8 cellular contexts compared by ENCODE assay signal in genomic region chr2:64860321-64860751, GRCh38.
DNase-seq lines count a peak whose midpoint lies in the region; ATAC-seq and TF ChIP-seq lines count a peak whose summit lies in the region.

No MANE protein-coding gene starts in this region.

- H3K27ac ChIP-seq in SK-N-MC = 0 out of 2 replicates have a peak overlapping the region, but pooled peaks have one; percentile 40

- no peak overlapping the region for H3K27ac Mint-ChIP-seq in naive B cell

- H3K4me1 Mint-ChIP-seq in naive B cell = peaks cover 23 to 34% (median 28%) of the 10 kb centered on the region in 3 donors

- no peaks in the 10 kb centered on the region for H3K9me3 ChIP-seq in SK-N-MC (ENCODE audit: low read depth, low read length)

- H3K36me3 ChIP-seq in SK-N-MC (ENCODE audit: insufficient read depth, low read length) = no peaks in the 10 kb centered on the region

- no peaks in the 10 kb centered on the region for H3K9me3 Mint-ChIP-seq in naive B cell

- no peak overlapping the region for H3K4me3 Mint-ChIP-seq in naive B cell

- H3K27me3 Mint-ChIP-seq in naive B cell = no peaks in the 10 kb centered on the region

- no peaks in the 10 kb centered on the region for H3K36me3 Mint-ChIP-seq in naive B cell

- peak; percentile 32 for ATAC-seq in HG02588 (IDR thresholded peaks at IDR 0.05; ENCODE audit: unreplicated experiment)
- ATAC-seq in naive B cell (ENCODE audit: low read depth in 2 of 2) = peak; percentile 36 to 44
- ATAC-seq in SK-N-SH treated with all-trans-retinoic acid at 6 μM for 48 hours = no peak

- DNase-seq in SK-N-MC (ENCODE audit: low read depth, low spot score) = no peak
- DNase-seq in naive B cell = peak; percentile 64
- DNase-seq in activated naive CD4-positive, alpha-beta T cell (lab: John Stamatoyannopoulos, UW) = no peak
- DNase-seq in NCI-H446 (lab: John Stamatoyannopoulos, UW) = no peak
- DNase-seq in iPS-NIHi7 (ENCODE audit: extremely low spot score) = no peak

- H3K4me3 ChIP-seq in GM08714 (ENCODE audit: low read length) = peak overlapping the region; percentile 35; the same call in 1 of the 2 replicates
- H3K4me3 ChIP-seq in SK-N-MC = no peak overlapping the region

- no peak overlapping the region for H3K9ac ChIP-seq in SK-N-MC (ENCODE audit: insufficient read length)

TF ChIP-seq in SK-N-SH treated with all-trans-retinoic acid at 6 μM for 48 hours, 23 proteins besides CTCF, POLR2A, EP300 and RAD21:
- no peak for TF ChIP-seq OSR1 (CRISPR knock-in tag; IDR thresholded peaks at IDR 0.05)
- TF ChIP-seq ARNTL (CRISPR knock-in tag; IDR thresholded peaks at IDR 0.05; ENCODE audit: borderline replicate concordance, low read depth) = no peak
- no peak for TF ChIP-seq POU6F1 (CRISPR knock-in tag; IDR thresholded peaks at IDR 0.05; ENCODE audit: borderline replicate concordance, low read depth)
- TF ChIP-seq RARB (CRISPR knock-in tag; IDR thresholded peaks at IDR 0.05) = no peak
- TF ChIP-seq GLIS3 (CRISPR knock-in tag; IDR thresholded peaks at IDR 0.05) = no peak
- TF ChIP-seq ZFP30 (CRISPR knock-in tag; IDR thresholded peaks at IDR 0.05) = no peak
- TF ChIP-seq ISL1 (CRISPR knock-in tag; IDR thresholded peaks at IDR 0.05) = no peak
- TF ChIP-seq ZNF565 (CRISPR knock-in tag; conservative IDR thresholded peaks at IDR 0.05; ENCODE audit: low read depth) = no peak
- TF ChIP-seq, protein P1, sequence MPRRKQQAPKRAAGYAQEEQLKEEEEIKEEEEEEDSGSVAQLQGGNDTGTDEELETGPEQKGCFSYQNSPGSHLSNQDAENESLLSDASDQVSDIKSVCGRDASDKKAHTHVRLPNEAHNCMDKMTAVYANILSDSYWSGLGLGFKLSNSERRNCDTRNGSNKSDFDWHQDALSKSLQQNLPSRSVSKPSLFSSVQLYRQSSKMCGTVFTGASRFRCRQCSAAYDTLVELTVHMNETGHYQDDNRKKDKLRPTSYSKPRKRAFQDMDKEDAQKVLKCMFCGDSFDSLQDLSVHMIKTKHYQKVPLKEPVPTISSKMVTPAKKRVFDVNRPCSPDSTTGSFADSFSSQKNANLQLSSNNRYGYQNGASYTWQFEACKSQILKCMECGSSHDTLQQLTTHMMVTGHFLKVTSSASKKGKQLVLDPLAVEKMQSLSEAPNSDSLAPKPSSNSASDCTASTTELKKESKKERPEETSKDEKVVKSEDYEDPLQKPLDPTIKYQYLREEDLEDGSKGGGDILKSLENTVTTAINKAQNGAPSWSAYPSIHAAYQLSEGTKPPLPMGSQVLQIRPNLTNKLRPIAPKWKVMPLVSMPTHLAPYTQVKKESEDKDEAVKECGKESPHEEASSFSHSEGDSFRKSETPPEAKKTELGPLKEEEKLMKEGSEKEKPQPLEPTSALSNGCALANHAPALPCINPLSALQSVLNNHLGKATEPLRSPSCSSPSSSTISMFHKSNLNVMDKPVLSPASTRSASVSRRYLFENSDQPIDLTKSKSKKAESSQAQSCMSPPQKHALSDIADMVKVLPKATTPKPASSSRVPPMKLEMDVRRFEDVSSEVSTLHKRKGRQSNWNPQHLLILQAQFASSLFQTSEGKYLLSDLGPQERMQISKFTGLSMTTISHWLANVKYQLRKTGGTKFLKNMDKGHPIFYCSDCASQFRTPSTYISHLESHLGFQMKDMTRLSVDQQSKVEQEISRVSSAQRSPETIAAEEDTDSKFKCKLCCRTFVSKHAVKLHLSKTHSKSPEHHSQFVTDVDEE (CRISPR knock-in tag; IDR thresholded peaks at IDR 0.05) = no peak
- TF ChIP-seq PPARA (CRISPR knock-in tag; IDR thresholded peaks at IDR 0.05; ENCODE audit: borderline replicate concordance) = no peak
- no peak for TF ChIP-seq SNAI2 (CRISPR knock-in tag; IDR thresholded peaks at IDR 0.05)
- no peak for TF ChIP-seq ESRRG (CRISPR knock-in tag; IDR thresholded peaks at IDR 0.05)
- no peak for TF ChIP-seq ZC3H10 (CRISPR knock-in tag; IDR thresholded peaks at IDR 0.05)
- no peak for TF ChIP-seq ZNF8 (CRISPR knock-in tag; IDR thresholded peaks at IDR 0.05)
- TF ChIP-seq TOX (CRISPR knock-in tag; IDR thresholded peaks at IDR 0.05; ENCODE audit: borderline replicate concordance) = no peak
- no peak for TF ChIP-seq ZNF70 (CRISPR knock-in tag; IDR thresholded peaks at IDR 0.05)
- no peak for TF ChIP-seq TCF4 (CRISPR knock-in tag; IDR thresholded peaks at IDR 0.05; ENCODE audit: borderline replicate concordance)
- TF ChIP-seq CREB5 (CRISPR knock-in tag; IDR thresholded peaks at IDR 0.05; ENCODE audit: low read depth) = no peak
- TF ChIP-seq ZFP3 (CRISPR knock-in tag; IDR thresholded peaks at IDR 0.05) = no peak
- no peak for TF ChIP-seq CSDC2 (CRISPR knock-in tag; IDR thresholded peaks at IDR 0.05)
TF ChIP-seq in SK-N-SH treated with all-trans-retinoic acid at 6 μM for 48 hours: peak in this region for 0.
